ENCODE assay signal across 1 cellular context in genomic region chr15:34853001-34853758, GRCh38.
TF ChIP-seq lines count a peak whose summit lies in the region.

No MANE protein-coding gene starts in this region.

TF ChIP-seq in endothelial cell of umbilical vein, 7 proteins besides CTCF, POLR2A, EP300 and RAD21:
- TF ChIP-seq FOS (IDR thresholded peaks at IDR 0.05; ENCODE audit: borderline replicate concordance, insufficient read depth, low read length) (no peak), JUN (IDR thresholded peaks at IDR 0.05; ENCODE audit: borderline replicate concordance, insufficient read depth, insufficient read length, low read depth) (no peak), EZH2 (IDR thresholded peaks at IDR 0.05; ENCODE audit: borderline replicate concordance, low read depth, low read length, severe bottlenecking) (no peak), GATA2 (IDR thresholded peaks at IDR 0.05; ENCODE audit: insufficient read depth, insufficient read length, low read depth, low read length) (no peak), MYC (IDR thresholded peaks at IDR 0.05; ENCODE audit: low read depth, low read length) (no peak), MAX (IDR thresholded peaks at IDR 0.05; ENCODE audit: insufficient read depth, insufficient read length) (no peak), POLR2AphosphoS5 (IDR thresholded peaks at IDR 0.05; ENCODE audit: insufficient read depth, low read depth, low read length) (no peak)
TF ChIP-seq in endothelial cell of umbilical vein: peak in this region for 0.
